1 cellular context compared by ENCODE assay signal in the genomic region with DNA sequence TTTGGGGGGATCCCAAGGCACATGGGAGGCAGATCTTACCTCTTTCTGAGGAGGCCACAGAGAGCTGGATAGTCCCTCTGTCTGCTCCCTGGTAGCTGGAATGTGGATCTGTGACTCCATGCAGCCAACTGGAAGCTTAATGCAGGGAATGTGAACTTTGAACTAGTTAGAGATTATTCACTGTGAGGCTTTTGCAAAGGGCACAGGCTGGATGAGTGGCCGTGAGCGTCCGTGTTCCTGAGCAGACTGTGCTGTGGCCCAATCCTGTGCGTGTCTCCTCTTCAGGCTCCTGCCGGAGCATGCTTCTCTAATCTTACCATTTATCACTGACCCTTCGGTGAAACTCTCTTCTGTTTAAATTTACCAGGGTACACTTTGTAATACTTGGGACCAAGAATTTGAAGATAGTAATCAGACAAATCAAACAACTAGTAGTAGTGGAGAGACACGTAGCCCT.
TF ChIP-seq lines count a peak whose summit lies in the region.

No MANE protein-coding gene starts in this region.

TF ChIP-seq in HepG2, 621 proteins besides CTCF, POLR2A, EP300 and RAD21 (continued from another document):
- peak; percentile 76; the same call in 1 of the 2 replicates for TF ChIP-seq GATA4 (IDR thresholded peaks at IDR 0.05; ENCODE audit: borderline replicate concordance, low read depth)
- TF ChIP-seq SALL1 (CRISPR knock-in tag; IDR thresholded peaks at IDR 0.05) = peak; percentile 90
- no peak for TF ChIP-seq AGO2 (optimal IDR thresholded peaks at IDR 0.05; ENCODE audit: low read depth, low read length)
- TF ChIP-seq, protein P1, sequence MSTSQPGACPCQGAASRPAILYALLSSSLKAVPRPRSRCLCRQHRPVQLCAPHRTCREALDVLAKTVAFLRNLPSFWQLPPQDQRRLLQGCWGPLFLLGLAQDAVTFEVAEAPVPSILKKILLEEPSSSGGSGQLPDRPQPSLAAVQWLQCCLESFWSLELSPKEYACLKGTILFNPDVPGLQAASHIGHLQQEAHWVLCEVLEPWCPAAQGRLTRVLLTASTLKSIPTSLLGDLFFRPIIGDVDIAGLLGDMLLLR (CRISPR knock-in tag; IDR thresholded peaks at IDR 0.05) = no peak
- no peak for TF ChIP-seq ZNF101 (CRISPR knock-in tag; IDR thresholded peaks at IDR 0.05; ENCODE audit: borderline replicate concordance, low read depth)
- no peak for TF ChIP-seq ZSCAN22 (CRISPR knock-in tag; IDR thresholded peaks at IDR 0.05)
- TF ChIP-seq TP53 (CRISPR knock-in tag; conservative IDR thresholded peaks at IDR 0.05) = peak; percentile 57; the same call in 1 of the 2 replicates
- TF ChIP-seq, protein P2, sequence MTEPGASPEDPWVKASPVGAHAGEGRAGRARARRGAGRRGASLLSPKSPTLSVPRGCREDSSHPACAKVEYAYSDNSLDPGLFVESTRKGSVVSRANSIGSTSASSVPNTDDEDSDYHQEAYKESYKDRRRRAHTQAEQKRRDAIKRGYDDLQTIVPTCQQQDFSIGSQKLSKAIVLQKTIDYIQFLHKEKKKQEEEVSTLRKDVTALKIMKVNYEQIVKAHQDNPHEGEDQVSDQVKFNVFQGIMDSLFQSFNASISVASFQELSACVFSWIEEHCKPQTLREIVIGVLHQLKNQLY (CRISPR knock-in tag; IDR thresholded peaks at IDR 0.05) = no peak
- TF ChIP-seq, protein P3, sequence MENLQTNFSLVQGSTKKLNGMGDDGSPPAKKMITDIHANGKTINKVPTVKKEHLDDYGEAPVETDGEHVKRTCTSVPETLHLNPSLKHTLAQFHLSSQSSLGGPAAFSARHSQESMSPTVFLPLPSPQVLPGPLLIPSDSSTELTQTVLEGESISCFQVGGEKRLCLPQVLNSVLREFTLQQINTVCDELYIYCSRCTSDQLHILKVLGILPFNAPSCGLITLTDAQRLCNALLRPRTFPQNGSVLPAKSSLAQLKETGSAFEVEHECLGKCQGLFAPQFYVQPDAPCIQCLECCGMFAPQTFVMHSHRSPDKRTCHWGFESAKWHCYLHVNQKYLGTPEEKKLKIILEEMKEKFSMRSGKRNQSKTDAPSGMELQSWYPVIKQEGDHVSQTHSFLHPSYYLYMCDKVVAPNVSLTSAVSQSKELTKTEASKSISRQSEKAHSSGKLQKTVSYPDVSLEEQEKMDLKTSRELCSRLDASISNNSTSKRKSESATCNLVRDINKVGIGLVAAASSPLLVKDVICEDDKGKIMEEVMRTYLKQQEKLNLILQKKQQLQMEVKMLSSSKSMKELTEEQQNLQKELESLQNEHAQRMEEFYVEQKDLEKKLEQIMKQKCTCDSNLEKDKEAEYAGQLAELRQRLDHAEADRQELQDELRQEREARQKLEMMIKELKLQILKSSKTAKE (CRISPR knock-in tag; IDR thresholded peaks at IDR 0.05; ENCODE audit: borderline replicate concordance) = peak; percentile 82
- no peak for TF ChIP-seq PTBP1 (IDR thresholded peaks at IDR 0.05; ENCODE audit: low read depth, low read length, poor library complexity, severe bottlenecking)
- peak; percentile 23; the same call in 1 of the 2 replicates for TF ChIP-seq NR2C2 (CRISPR knock-in tag; IDR thresholded peaks at IDR 0.05; ENCODE audit: borderline replicate concordance)
- TF ChIP-seq HOXD1 (CRISPR knock-in tag; IDR thresholded peaks at IDR 0.05) = 0 out of 2 replicates have a peak, but pooled peaks have one; percentile 22
- TF ChIP-seq, protein P4, sequence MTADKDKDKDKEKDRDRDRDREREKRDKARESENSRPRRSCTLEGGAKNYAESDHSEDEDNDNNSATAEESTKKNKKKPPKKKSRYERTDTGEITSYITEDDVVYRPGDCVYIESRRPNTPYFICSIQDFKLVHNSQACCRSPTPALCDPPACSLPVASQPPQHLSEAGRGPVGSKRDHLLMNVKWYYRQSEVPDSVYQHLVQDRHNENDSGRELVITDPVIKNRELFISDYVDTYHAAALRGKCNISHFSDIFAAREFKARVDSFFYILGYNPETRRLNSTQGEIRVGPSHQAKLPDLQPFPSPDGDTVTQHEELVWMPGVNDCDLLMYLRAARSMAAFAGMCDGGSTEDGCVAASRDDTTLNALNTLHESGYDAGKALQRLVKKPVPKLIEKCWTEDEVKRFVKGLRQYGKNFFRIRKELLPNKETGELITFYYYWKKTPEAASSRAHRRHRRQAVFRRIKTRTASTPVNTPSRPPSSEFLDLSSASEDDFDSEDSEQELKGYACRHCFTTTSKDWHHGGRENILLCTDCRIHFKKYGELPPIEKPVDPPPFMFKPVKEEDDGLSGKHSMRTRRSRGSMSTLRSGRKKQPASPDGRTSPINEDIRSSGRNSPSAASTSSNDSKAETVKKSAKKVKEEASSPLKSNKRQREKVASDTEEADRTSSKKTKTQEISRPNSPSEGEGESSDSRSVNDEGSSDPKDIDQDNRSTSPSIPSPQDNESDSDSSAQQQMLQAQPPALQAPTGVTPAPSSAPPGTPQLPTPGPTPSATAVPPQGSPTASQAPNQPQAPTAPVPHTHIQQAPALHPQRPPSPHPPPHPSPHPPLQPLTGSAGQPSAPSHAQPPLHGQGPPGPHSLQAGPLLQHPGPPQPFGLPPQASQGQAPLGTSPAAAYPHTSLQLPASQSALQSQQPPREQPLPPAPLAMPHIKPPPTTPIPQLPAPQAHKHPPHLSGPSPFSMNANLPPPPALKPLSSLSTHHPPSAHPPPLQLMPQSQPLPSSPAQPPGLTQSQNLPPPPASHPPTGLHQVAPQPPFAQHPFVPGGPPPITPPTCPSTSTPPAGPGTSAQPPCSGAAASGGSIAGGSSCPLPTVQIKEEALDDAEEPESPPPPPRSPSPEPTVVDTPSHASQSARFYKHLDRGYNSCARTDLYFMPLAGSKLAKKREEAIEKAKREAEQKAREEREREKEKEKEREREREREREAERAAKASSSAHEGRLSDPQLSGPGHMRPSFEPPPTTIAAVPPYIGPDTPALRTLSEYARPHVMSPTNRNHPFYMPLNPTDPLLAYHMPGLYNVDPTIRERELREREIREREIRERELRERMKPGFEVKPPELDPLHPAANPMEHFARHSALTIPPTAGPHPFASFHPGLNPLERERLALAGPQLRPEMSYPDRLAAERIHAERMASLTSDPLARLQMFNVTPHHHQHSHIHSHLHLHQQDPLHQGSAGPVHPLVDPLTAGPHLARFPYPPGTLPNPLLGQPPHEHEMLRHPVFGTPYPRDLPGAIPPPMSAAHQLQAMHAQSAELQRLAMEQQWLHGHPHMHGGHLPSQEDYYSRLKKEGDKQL (CRISPR knock-in tag; IDR thresholded peaks at IDR 0.05; ENCODE audit: low read depth) = peak; percentile 24; the same call in 1 of the 2 replicates
- TF ChIP-seq ZNF264 (CRISPR knock-in tag; IDR thresholded peaks at IDR 0.05) = peak; percentile 96
- TF ChIP-seq ZMYM3 (CRISPR knock-in tag; IDR thresholded peaks at IDR 0.05) = 0 out of 2 replicates have a peak, but pooled peaks have one; percentile 58
